In genomic region chr6:39923394-39923793, GRCh38 we compare ENCODE assay signal across 12 cellular contexts. TPM values are rescaled to one million over a fixed set of nuclear protein-coding genes. Genes with fewer than 3 reads are reported as not detected.
A peak's percentile ranks its signal among the peaks of the same experiment; 100 is the strongest.
DNase-seq lines count a peak whose midpoint lies in the region; ATAC-seq and TF ChIP-seq lines count a peak whose summit lies in the region.
"Had no signal": no experiment of that assay in that cellular context is flagged by ENCODE, and none has a peak within 500 bp of the region (broad histone marks: within the 10 kb centered on the region; RNA-seq: fewer than 3 reads in every experiment).

No MANE protein-coding gene starts in this region.

- intact Hi-C loops in breast epithelium (cut with DNase I; ENCODE audit: low total_unique reads) (no loop called here), left colon (cut with DNase I, micrococcal nuclease) (no loop called here), tibial artery (cut with DNase I; ENCODE audit: low total_unique reads) (no loop called here)

- ATAC-seq in left colon: peak; percentile 73
- ATAC-seq in HG03108 (IDR thresholded peaks at IDR 0.05; ENCODE audit: unreplicated experiment): no peak

- TF ChIP-seq CTCF in breast epithelium (IDR thresholded peaks at IDR 0.05) (no peak), tibial artery (IDR thresholded peaks at IDR 0.05) (no peak)

- no peaks in the 10 kb centered on the region for H3K27me3 ChIP-seq in breast epithelium
- H3K27me3 ChIP-seq in tibial artery: no peaks in the 10 kb centered on the region

- peak overlapping the region in 1 of 3 donors; percentile 27 for H3K4me3 ChIP-seq in breast epithelium
- no peak overlapping the region for H3K4me3 ChIP-seq in tibial artery

- H3K27ac ChIP-seq in breast epithelium (peak overlapping the region; percentile 61 to 81), tibial artery (peak overlapping the region; percentile 55 to 56)

- H3K9me3 ChIP-seq in breast epithelium: no peaks in the 10 kb centered on the region
- no peaks in the 10 kb centered on the region for H3K9me3 ChIP-seq in tibial artery

- no peak for TF ChIP-seq POLR2A in breast epithelium (IDR thresholded peaks at IDR 0.05)

- H3K4me1 ChIP-seq in breast epithelium (peaks cover 4 to 9% of the 10 kb centered on the region in 2 donors), tibial artery (peaks cover 0 to 39% (median 31%) of the 10 kb centered on the region in 4 donors)

- no peaks in the 10 kb centered on the region for H3K36me3 ChIP-seq in breast epithelium
- peaks cover 23 to 58% (median 54%) of the 10 kb centered on the region in 3 donors for H3K36me3 ChIP-seq in tibial artery

- DNase-seq in DMS53 (lab: John Stamatoyannopoulos, UW): peak; percentile 31
- DNase-seq in DMS53 treated with DMSO at 0.1 percent for 48 hours (lab: John Stamatoyannopoulos, UW; ENCODE audit: unreplicated experiment): no peak
- peak; percentile 68 to 91 for DNase-seq in breast epithelium (ENCODE audit: low spot score in 2 of 2)
- peak; percentile 52 to 55 for DNase-seq in left colon
- peak; percentile 84 to 90 for DNase-seq in tibial artery
- no peak for DNase-seq in HUDEP-2 (lab: John Stamatoyannopoulos, UW; ENCODE audit: unreplicated experiment in 76 of 76)
- no peak for DNase-seq in activated T-cell treated with anti-CD3 and anti-CD28 coated beads for 4 hours
- DNase-seq: 8988T; activated naive CD4-positive, alpha-beta T cell treated with anti-CD3 and anti-CD28 coated beads, Interleukin-2, amount 50 U/mL, for 16 hours; DMS 273 treated with DMSO at 0.1 percent for 48 hours; HCEC 1CT had no signal

RNA-seq across cellular contexts. Expression of gene MOCS1, which starts 10.9 kb away (rescaled TPM):
- 10 to 100 TPM; 23.6 to 78.9 (median 25.3) TPM for total RNA-seq in breast epithelium
- total RNA-seq in left colon: 10 to 100 TPM; 12.9 to 18.8 TPM

Comparison
In these comparisons a context has a peak if more than half of its experiments do, and no peak if none do; other contexts are left out.
1. DNase-seq: peak in DMS53 (single experiment), breast epithelium (2 of 2), left colon (2 of 2) and tibial artery (2 of 2); none in DMS53 treated with DMSO at 0.1 percent for 48 hours (single experiment), HUDEP-2 (0 of 76) and activated T-cell treated with anti-CD3 and anti-CD28 coated beads for 4 hours (single experiment).